In the genomic region with DNA sequence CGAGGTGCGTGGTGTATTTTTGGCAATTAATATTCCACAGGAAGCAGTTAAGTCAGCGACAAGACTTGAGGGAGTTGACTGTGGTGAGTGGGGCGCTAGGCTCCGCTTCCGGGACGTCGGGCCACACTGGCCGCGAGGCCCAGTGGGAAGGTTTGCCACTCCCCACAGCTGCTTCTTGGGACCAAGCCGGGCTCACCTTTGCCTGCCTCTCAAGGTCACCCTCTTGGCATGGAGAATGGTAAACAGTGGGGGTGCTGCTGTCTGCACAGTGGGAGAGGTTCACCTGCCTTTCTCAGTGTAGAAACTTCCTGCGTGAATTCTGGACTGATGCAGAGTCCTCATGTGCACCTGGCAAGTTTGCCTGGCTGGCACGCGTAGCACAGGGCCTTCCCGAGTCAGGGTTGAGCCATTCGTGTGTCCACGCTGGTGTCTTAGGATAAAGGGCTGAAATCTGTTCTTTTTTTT, we compare ENCODE assay signal across 19 cellular contexts. TPM values are rescaled to one million over a fixed set of nuclear protein-coding genes. Genes with fewer than 3 reads are reported as not detected.
DNase-seq lines count a peak whose midpoint lies in the region; ATAC-seq and TF ChIP-seq lines count a peak whose summit lies in the region.
"Had no signal": no experiment of that assay in that cellular context is flagged by ENCODE, and none has a peak within 500 bp of the region (broad histone marks: within the 10 kb centered on the region; RNA-seq: fewer than 3 reads in every experiment).

No MANE protein-coding gene starts in this region.

- H3K4me3 Mint-ChIP-seq in WTC11, result no peak overlapping the region
- H3K4me3 Mint-ChIP-seq: T-helper 1 cell treated with Interleukin-12 subunit alpha and Interleukin-12 subunit beta and Interleukin-4 antibody, amounts not matched to agents 30 μg/mL and 1 μg/mL, for 36 hours had no signal

- H3K27ac ChIP-seq in right lobe of liver, result no peak overlapping the region
- H3K27ac ChIP-seq in thoracic aorta, result peak overlapping the region; percentile 87 to 91

- CTCF ChIA-PET in WTC11 (lab: Charles Lee), result no interaction called here

- H3K27me3 Mint-ChIP-seq in WTC11 (ENCODE audit: low read depth), result no peaks in the 10 kb centered on the region
- H3K27me3 Mint-ChIP-seq: CD4-positive, CD25-positive, alpha-beta regulatory T cell; stimulated activated naive CD8-positive, alpha-beta T cell treated with anti-CD3 and anti-CD28 coated beads, Interleukin-15, amount 100 ng/mL, for 72 hours had no signal

- no peak for TF ChIP-seq CTCF in WTC11 (IDR thresholded peaks at IDR 0.05)
- TF ChIP-seq CTCF in right lobe of liver (IDR thresholded peaks at IDR 0.05), result no peak
- TF ChIP-seq CTCF in thoracic aorta (IDR thresholded peaks at IDR 0.05), result no peak

- peaks cover 0 to 26% (median 8%) of the 10 kb centered on the region in 4 donors for H3K4me1 ChIP-seq in right lobe of liver
- H3K4me1 ChIP-seq in thoracic aorta (ENCODE audit: control insufficient read depth in 1 of 2, low read depth in 2 of 2), result peaks cover 16 to 39% of the 10 kb centered on the region in 2 donors

- H3K27me3 ChIP-seq in right lobe of liver (no peaks in the 10 kb centered on the region), thoracic aorta (replicated peaks; ENCODE audit: insufficient read depth) (no peaks in the 10 kb centered on the region), H7 (ENCODE audit: control insufficient read depth, insufficient read depth, low read length) (no peaks in the 10 kb centered on the region)
- H3K27me3 ChIP-seq: spleen had no signal

- no peak for TF ChIP-seq POLR2A in right lobe of liver (IDR thresholded peaks at IDR 0.05)

- H3K4me1 Mint-ChIP-seq in WTC11, result peaks cover 18% of the 10 kb centered on the region

- H3K9me3 Mint-ChIP-seq in WTC11, result no peaks in the 10 kb centered on the region
- H3K9me3 Mint-ChIP-seq: CD4-positive, CD25-positive, alpha-beta regulatory T cell; stimulated activated naive CD8-positive, alpha-beta T cell treated with anti-CD3 and anti-CD28 coated beads, Interleukin-15, amount 100 ng/mL, for 72 hours; T-helper 1 cell treated with Interleukin-12 subunit alpha and Interleukin-12 subunit beta and Interleukin-4 antibody, amounts not matched to agents 30 μg/mL and 1 μg/mL, for 36 hours had no signal

- no peak for ATAC-seq in WTC11
- ATAC-seq in right lobe of liver, result peak; percentile 25 to 72 (median 54)
- ATAC-seq in thoracic aorta (ENCODE audit: insufficient number of reproducible peaks, low FRiP score, low read depth), result no peak
- no peak for ATAC-seq in GM18909 (IDR thresholded peaks at IDR 0.05; ENCODE audit: poor library complexity, unreplicated experiment)
- ATAC-seq: stimulated activated naive CD8-positive, alpha-beta T cell treated with anti-CD3 and anti-CD28 coated beads, Interleukin-15, amount 100 ng/mL, for 72 hours had no signal

- H3K4me3 ChIP-seq in right lobe of liver, result no peak overlapping the region
- no peak overlapping the region for H3K4me3 ChIP-seq in thoracic aorta
- no peak overlapping the region for H3K4me3 ChIP-seq in H7 (ENCODE audit: insufficient read depth, low read depth, low read length)
- H3K4me3 ChIP-seq: spleen had no signal

- 46% methylated on average over 12 of the region's 17 CpGs for WGBS in right lobe of liver (ENCODE audit: insufficient coverage, low coverage, low lambda C conversion rate, missing lambda C conversion rate)

- intact Hi-C loops in right lobe of liver (cut with DNase I), result no loop called here

- POLR2A ChIA-PET in WTC11 (lab: Charles Lee), result no interaction called here

- H3K36me3 ChIP-seq in right lobe of liver, result no peaks in the 10 kb centered on the region
- no peaks in the 10 kb centered on the region for H3K36me3 ChIP-seq in thoracic aorta
- H3K36me3 ChIP-seq in H7 (replicated peaks; ENCODE audit: control insufficient read depth, insufficient read depth, low read length), result no peaks in the 10 kb centered on the region

- H3K27ac Mint-ChIP-seq in WTC11, result peak overlapping the region; percentile 41; the same call in 1 of the 2 replicates
- H3K27ac Mint-ChIP-seq: T-helper 1 cell treated with Interleukin-12 subunit alpha and Interleukin-12 subunit beta and Interleukin-4 antibody, amounts not matched to agents 30 μg/mL and 1 μg/mL, for 36 hours had no signal

- DNase-seq in NCI-H146 (lab: John Stamatoyannopoulos, UW) (peak; percentile 13), NCI-H146 treated with DMSO at 0.1 percent for 48 hours (lab: John Stamatoyannopoulos, UW; ENCODE audit: unreplicated experiment) (no peak), WTC11 (ENCODE audit: low spot score) (no peak), right lobe of liver (no peak), thoracic aorta (ENCODE audit: low spot score) (no peak), NCI-H446 (lab: John Stamatoyannopoulos, UW) (no peak), H7 (no peak)
- DNase-seq: activated T-cell treated with anti-CD3 and anti-CD28 coated beads for 4 hours; CD4-positive, CD25-positive, alpha-beta regulatory T cell; foreskin melanocyte; NCI-H1436; occipital lobe; spleen; stimulated activated naive CD8-positive, alpha-beta T cell treated with anti-CD3 and anti-CD28 coated beads, Interleukin-15, amount 100 ng/mL, for 72 hours had no signal

- H3K9me3 ChIP-seq in right lobe of liver, result no peaks in the 10 kb centered on the region
- no peaks in the 10 kb centered on the region for H3K9me3 ChIP-seq in thoracic aorta
- H3K9me3 ChIP-seq: spleen had no signal

- peaks cover 6% of the 10 kb centered on the region for H3K36me3 Mint-ChIP-seq in WTC11

TF ChIP-seq in WTC11, 78 proteins besides CTCF, POLR2A, EP300 and RAD21:
- TF ChIP-seq GABPB1 (CRISPR knock-in tag; IDR thresholded peaks at IDR 0.05) (0 out of 2 replicates have a peak, but pooled peaks have one; percentile 22), TP53 (CRISPR knock-in tag; IDR thresholded peaks at IDR 0.05) (no peak)
- TF ChIP-seq, protein P1, sequence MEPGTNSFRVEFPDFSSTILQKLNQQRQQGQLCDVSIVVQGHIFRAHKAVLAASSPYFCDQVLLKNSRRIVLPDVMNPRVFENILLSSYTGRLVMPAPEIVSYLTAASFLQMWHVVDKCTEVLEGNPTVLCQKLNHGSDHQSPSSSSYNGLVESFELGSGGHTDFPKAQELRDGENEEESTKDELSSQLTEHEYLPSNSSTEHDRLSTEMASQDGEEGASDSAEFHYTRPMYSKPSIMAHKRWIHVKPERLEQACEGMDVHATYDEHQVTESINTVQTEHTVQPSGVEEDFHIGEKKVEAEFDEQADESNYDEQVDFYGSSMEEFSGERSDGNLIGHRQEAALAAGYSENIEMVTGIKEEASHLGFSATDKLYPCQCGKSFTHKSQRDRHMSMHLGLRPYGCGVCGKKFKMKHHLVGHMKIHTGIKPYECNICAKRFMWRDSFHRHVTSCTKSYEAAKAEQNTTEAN (CRISPR knock-in tag; IDR thresholded peaks at IDR 0.05), result no peak

RNA-seq across cellular contexts. Expression of a gene that starts 6.4 kb away (rescaled TPM):
- 37.8 to 49.5 TPM (median 39.4 TPM) in 3 replicates for total RNA-seq in WTC11 (2021)
- 10 to 100 TPM; 15.6 to 27.8 (median 21.2) TPM for total RNA-seq in right lobe of liver
- 10 to 100 TPM; 48.5 to 58.5 TPM for total RNA-seq in thoracic aorta
- 21.9 and 26.1 TPM in 2 replicates for total RNA-seq in H7 (2014; rRNA removed; shearing (Covaris generic))

RNA-seq across cellular contexts. Expression of a gene that starts 24.6 kb away (rescaled TPM):
- 2.9 to 3.4 TPM (median 3.3 TPM) in 3 replicates for total RNA-seq in WTC11 (2021)
- total RNA-seq in right lobe of liver, result not detected
- total RNA-seq in thoracic aorta, result not detected
- total RNA-seq in H7 (2014; rRNA removed; shearing (Covaris generic)), result 0.85 and 1.9 TPM in 2 replicates
- total RNA-seq: A172; CD4-positive, CD25-positive, alpha-beta regulatory T cell; chondrocyte; mesenteric fat pad; spleen had no signal

RNA-seq across cellular contexts. Expression of a gene that starts 58.1 kb away (rescaled TPM):
- total RNA-seq in WTC11 (2021) (146 to 160 TPM (median 147 TPM) in 3 replicates), right lobe of liver (100 to 1,000 TPM in 2 of 6 experiments, 10 to 100 TPM in 4; 49.5 to 139 (median 55.7) TPM), thoracic aorta (100 to 1,000 TPM in 1 of 2 donors, 10 to 100 TPM in 1; 98.8 to 113 TPM)
- total RNA-seq in H7 (2014; rRNA removed; shearing (Covaris generic)), result 224 and 290 TPM in 2 replicates

Comparison
In these comparisons a context has a peak if more than half of its experiments do, and no peak if none do; other contexts are left out.
1. ATAC-seq: peak in right lobe of liver (4 of 4); none in WTC11 (single experiment), thoracic aorta (single experiment) and GM18909 (single experiment).
2. H3K27ac ChIP-seq: peak in thoracic aorta (2 of 2); none in right lobe of liver (0 of 3).